ENCODE assay signal across 28 cellular contexts in the genomic region with DNA sequence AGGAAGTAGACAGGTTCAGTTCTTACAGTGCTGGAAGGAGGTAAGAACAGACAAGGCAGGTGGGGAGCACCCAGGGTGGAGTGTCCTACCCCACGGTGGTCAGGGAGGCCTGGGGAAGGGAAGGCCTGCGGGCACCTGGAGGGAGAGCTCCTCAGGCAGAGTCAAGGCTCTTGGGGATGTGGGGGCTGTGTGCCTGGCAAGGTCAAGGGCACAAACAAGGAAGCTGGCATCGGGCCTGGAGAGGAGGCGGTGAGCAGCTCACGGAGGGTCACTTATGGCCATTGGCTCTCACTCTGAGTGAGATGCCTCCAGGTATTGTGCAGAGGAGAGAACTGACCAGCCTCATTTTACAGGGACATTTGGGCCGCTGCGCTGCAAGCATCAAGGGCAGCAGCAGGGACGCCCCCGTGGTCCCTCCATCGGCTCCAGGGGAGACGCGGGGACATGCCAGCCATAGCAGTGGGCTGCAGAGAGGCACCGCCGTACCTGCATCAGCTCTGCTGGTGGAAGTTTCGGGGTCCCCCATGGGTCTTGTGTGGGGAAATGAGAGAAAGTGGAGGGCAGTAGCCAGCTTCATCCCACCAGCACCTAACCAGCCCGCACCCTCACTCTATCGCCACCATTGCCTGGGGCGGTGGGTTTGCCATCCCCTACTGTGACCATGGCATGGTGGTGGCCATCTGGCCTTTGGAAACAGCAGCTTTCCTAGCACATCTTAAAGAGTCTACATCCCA.
"Had no signal": no experiment of that assay in that cellular context is flagged by ENCODE, and none has a peak within 500 bp of the region (broad histone marks: within the 10 kb centered on the region; RNA-seq: fewer than 3 reads in every experiment).

No MANE protein-coding gene starts in this region.

- H3K4me1 Mint-ChIP-seq: endodermal cell; mesothelial cell of epicardium; naive B cell; neural crest cell; stimulated activated memory B cell treated with anti-CD40 and anti-IgM and Interleukin-4, amounts not matched to agents 10 μg/mL and 1 μg/mL and 100 μg/mL, for 72 hours had no signal

- H2AFZ ChIP-seq: parathyroid adenoma had no signal

- H3K79me2 ChIP-seq: parathyroid adenoma had no signal

- H3K36me3 ChIP-seq: gastrocnemius medialis, prostate gland, sigmoid colon, thoracic aorta, tibial nerve, upper lobe of left lung, uterus had no signal

- H3K27ac Mint-ChIP-seq: endodermal cell; memory B cell; mesothelial cell of epicardium; naive B cell; natural killer cell treated with Interleukin-12 subunit alpha and Interleukin-12 subunit beta and Interleukin-15 and Interleukin-18, amount 100 ng/mL, for 72 hours; stimulated activated memory B cell treated with anti-CD40 and anti-IgM and Interleukin-4, amounts not matched to agents 10 μg/mL and 1 μg/mL and 100 μg/mL, for 72 hours had no signal

- H3K9me3 Mint-ChIP-seq: mesothelial cell of epicardium, neural crest cell had no signal

- FAIRE-seq: colon, keratinocyte had no signal

- H3K27me3 ChIP-seq: sigmoid colon, upper lobe of left lung, uterus had no signal

- H3K9me3 ChIP-seq: gastrocnemius medialis, mucosa of descending colon, prostate gland, sigmoid colon, thoracic aorta, tibial nerve, upper lobe of left lung, uterus had no signal

- H3K4me1 ChIP-seq: gastrocnemius medialis, parathyroid adenoma, prostate gland, tibial nerve, upper lobe of left lung, uterus had no signal

- DNase-seq: dorsolateral prefrontal cortex; effector CD4-positive, alpha-beta T cell; foreskin fibroblast; gastrocnemius medialis; head of caudate nucleus; mucosa of descending colon; naive B cell; right cardiac atrium; sigmoid colon; stimulated activated CD4-positive, alpha-beta T cell treated with anti-CD3 and anti-CD28 coated beads, Interleukin-4, amount 100 ng/mL, for 4 hours; stimulated activated naive CD8-positive, alpha-beta T cell treated with anti-CD3 and anti-CD28 coated beads, Interleukin-15, Interleukin-2, amounts not matched to agents 100 U/mL and 50 U/mL, for 24 hours; upper lobe of left lung; uterus had no signal

- H3K27ac ChIP-seq: dorsolateral prefrontal cortex, epithelial cell of prostate, gastrocnemius medialis, parathyroid adenoma, prostate gland, sigmoid colon, thoracic aorta, tibial nerve, upper lobe of left lung, uterus had no signal

- H3K9ac ChIP-seq: parathyroid adenoma had no signal

- ATAC-seq: esophagus mucosa; gastrocnemius medialis; mucosa of descending colon; natural killer cell treated with Interleukin-12 subunit alpha and Interleukin-12 subunit beta and Interleukin-15 and Interleukin-18, amount 100 ng/mL, for 72 hours; right cardiac atrium; stimulated activated memory B cell treated with anti-CD40 and anti-IgM and Interleukin-4, amounts not matched to agents 10 μg/mL and 1 μg/mL and 100 μg/mL, for 72 hours; stimulated activated naive CD8-positive, alpha-beta T cell treated with anti-CD3 and anti-CD28 coated beads, Interleukin-15, Interleukin-2, amounts not matched to agents 100 U/mL and 50 U/mL, for 24 hours had no signal

- H3K4me3 ChIP-seq: dorsolateral prefrontal cortex, gastrocnemius medialis, lung, mucosa of descending colon, prostate gland, sigmoid colon, thoracic aorta, tibial nerve, upper lobe of left lung, uterus had no signal

- H3K36me3 Mint-ChIP-seq: mesothelial cell of epicardium; naive B cell; natural killer cell treated with Interleukin-12 subunit alpha and Interleukin-12 subunit beta and Interleukin-15 and Interleukin-18, amount 100 ng/mL, for 72 hours; stimulated activated memory B cell treated with anti-CD40 and anti-IgM and Interleukin-4, amounts not matched to agents 10 μg/mL and 1 μg/mL and 100 μg/mL, for 72 hours had no signal

- H3K4me3 Mint-ChIP-seq: endodermal cell; memory B cell; mesothelial cell of epicardium; naive B cell; natural killer cell treated with Interleukin-12 subunit alpha and Interleukin-12 subunit beta and Interleukin-15 and Interleukin-18, amount 100 ng/mL, for 72 hours; neural crest cell; stimulated activated memory B cell treated with anti-CD40 and anti-IgM and Interleukin-4, amounts not matched to agents 10 μg/mL and 1 μg/mL and 100 μg/mL, for 72 hours had no signal
